Comparison of ENCODE assay signal across 10 cellular contexts in genomic region chr5:111655169-111655924, GRCh38.
DNase-seq lines count a peak whose midpoint lies in the region; ATAC-seq and TF ChIP-seq lines count a peak whose summit lies in the region.
"Had no signal": no experiment of that assay in that cellular context is flagged by ENCODE, and none has a peak within 500 bp of the region (broad histone marks: within the 10 kb centered on the region; RNA-seq: fewer than 3 reads in every experiment).

No MANE protein-coding gene starts in this region.

- no peaks in the 10 kb centered on the region for H3K4me1 ChIP-seq in hepatocyte (ENCODE audit: insufficient read depth)
- H3K4me1 ChIP-seq in subcutaneous abdominal adipose tissue (ENCODE audit: control insufficient read depth in 5 of 5, insufficient read depth in 5 of 5, low read length in 5 of 5) = no peaks in the 10 kb centered on the region

- DNase-seq in MV-4-11 (lab: John Stamatoyannopoulos, UW) (peak; percentile 47), cerebellar cortex (ENCODE audit: low spot score) (peak; percentile 19), hepatocyte (ENCODE audit: low spot score) (peak; percentile 13), SIG-M5 (lab: John Stamatoyannopoulos, UW) (no peak), H7 (no peak)
- DNase-seq: effector memory CD8-positive, alpha-beta T cell; NCI-H146 had no signal

- H3K9me3 ChIP-seq in hepatocyte (ENCODE audit: low read depth) = no peaks in the 10 kb centered on the region
- no peaks in the 10 kb centered on the region for H3K9me3 ChIP-seq in subcutaneous abdominal adipose tissue (ENCODE audit: control insufficient read depth in 5 of 5, low read length in 5 of 5)

- no peak for ATAC-seq in GM19395 (IDR thresholded peaks at IDR 0.05; ENCODE audit: unreplicated experiment)
- ATAC-seq: effector memory CD8-positive, alpha-beta T cell; WTC11 had no signal

- no peak overlapping the region for H3K9ac ChIP-seq in subcutaneous abdominal adipose tissue (ENCODE audit: low read length in 5 of 5)

- H3K79me2 ChIP-seq in hepatocyte = no peaks in the 10 kb centered on the region

- WGBS in hepatocyte (ENCODE audit: low lambda C conversion rate, missing lambda C conversion rate) = 46% methylated on average over 2 of the region's 2 CpGs

- H2AFZ ChIP-seq in hepatocyte = no peak overlapping the region

- no peak for TF ChIP-seq CTCF in hepatocyte (IDR thresholded peaks at IDR 0.05; ENCODE audit: poor library complexity)

- no peaks in the 10 kb centered on the region for H3K9me2 ChIP-seq in hepatocyte (replicated peaks; ENCODE audit: insufficient read depth)

- H3K4me3 ChIP-seq in hepatocyte (no peak overlapping the region), subcutaneous abdominal adipose tissue (ENCODE audit: low read depth in 1 of 5, low read length in 5 of 5) (no peak overlapping the region), H7 (ENCODE audit: insufficient read depth, low read depth, low read length) (no peak overlapping the region)

- no peak overlapping the region for H3K4me2 ChIP-seq in hepatocyte

- no peaks in the 10 kb centered on the region for H3K27me3 ChIP-seq in hepatocyte
- no peaks in the 10 kb centered on the region for H3K27me3 ChIP-seq in subcutaneous abdominal adipose tissue (ENCODE audit: control insufficient read depth in 5 of 5, insufficient read depth in 4 of 5, low read length in 5 of 5)
- no peaks in the 10 kb centered on the region for H3K27me3 ChIP-seq in H7 (ENCODE audit: control insufficient read depth, insufficient read depth, low read length)

- no peaks in the 10 kb centered on the region for H4K20me1 ChIP-seq in hepatocyte (ENCODE audit: insufficient read depth, poor library complexity, severe bottlenecking)

- H3K36me3 ChIP-seq in hepatocyte (replicated peaks; ENCODE audit: insufficient read depth, low read depth) (no peaks in the 10 kb centered on the region), subcutaneous abdominal adipose tissue (ENCODE audit: control insufficient read depth in 5 of 5, insufficient read depth in 5 of 5, low read length in 5 of 5) (no peaks in the 10 kb centered on the region), H7 (replicated peaks; ENCODE audit: control insufficient read depth, insufficient read depth, low read length) (no peaks in the 10 kb centered on the region)

- H3K27ac ChIP-seq in hepatocyte (no peak overlapping the region), subcutaneous abdominal adipose tissue (ENCODE audit: low read depth, low read length) (peak overlapping the region; percentile 35)

Comparison
In these comparisons a context has a peak if more than half of its experiments do, and no peak if none do; other contexts are left out.
1. DNase-seq: peak in MV-4-11 (single experiment), cerebellar cortex (single experiment) and hepatocyte (single experiment); none in SIG-M5 (single experiment) and H7 (single experiment).